20 cellular contexts compared by ENCODE assay signal in genomic region chr11:3659595-3660515, GRCh38. TPM values are rescaled to one million over a fixed set of nuclear protein-coding genes. Genes with fewer than 3 reads are reported as not detected.
DNase-seq lines count a peak whose midpoint lies in the region; ATAC-seq, FAIRE-seq and TF ChIP-seq lines count a peak whose summit lies in the region.
"Had no signal": no experiment of that assay in that cellular context is flagged by ENCODE, and none has a peak within 500 bp of the region (broad histone marks: within the 10 kb centered on the region; RNA-seq: fewer than 3 reads in every experiment).

No MANE protein-coding gene starts in this region.

- H4K91ac ChIP-seq in neuronal stem cell (ENCODE audit: low read depth, low read length, poor library complexity): no peak overlapping the region

- TF ChIP-seq CTCF in kidney (IDR thresholded peaks at IDR 0.05; ENCODE audit: borderline replicate concordance, extremely low read depth, insufficient read depth): no peak

- H3K27ac ChIP-seq in kidney (ENCODE audit: low read depth in 2 of 2, low read length in 2 of 2) (no peak overlapping the region), neuronal stem cell (replicated peaks; ENCODE audit: low read length) (no peak overlapping the region)
- H3K27ac ChIP-seq: BLaER1, KMS-11, PC-9 had no signal

- H3K4ac ChIP-seq in neuronal stem cell (ENCODE audit: low read length): no peak overlapping the region

- peaks cover 0 to 2% (median 0%) of the 10 kb centered on the region in 3 experiments for H3K27me3 ChIP-seq in neuronal stem cell (ENCODE audit: control insufficient read depth in 3 of 3, insufficient read depth in 3 of 3, low read depth in 1 of 3, low read length in 3 of 3)
- H3K27me3 ChIP-seq: BLaER1 had no signal

- H3K4me1 ChIP-seq in kidney (ENCODE audit: control insufficient read depth in 1 of 2, insufficient read depth in 1 of 2, low read depth in 1 of 2, low read length in 2 of 2) (no peaks in the 10 kb centered on the region), neuronal stem cell (ENCODE audit: control insufficient read depth in 2 of 2, insufficient read depth in 1 of 2, low read depth in 1 of 2, low read length in 2 of 2) (no peaks in the 10 kb centered on the region)
- H3K4me1 ChIP-seq: BLaER1 had no signal

- peak overlapping the region; percentile 1 for H3K14ac ChIP-seq in neuronal stem cell (ENCODE audit: low read length)

- H2BK120ac ChIP-seq in neuronal stem cell (ENCODE audit: low read depth, low read length): no peak overlapping the region

- H2AFZ ChIP-seq in neuronal stem cell (ENCODE audit: low read length): no peak overlapping the region
- H2AFZ ChIP-seq: PC-9 had no signal

- H3K9me3 ChIP-seq in kidney (ENCODE audit: control insufficient read depth in 1 of 2, low read length in 2 of 2) (no peaks in the 10 kb centered on the region), neuronal stem cell (replicated peaks in 1 of 2; ENCODE audit: control insufficient read depth in 2 of 2, insufficient read depth in 1 of 2, low read depth in 1 of 2, low read length in 2 of 2) (peaks cover 0 to 1% of the 10 kb centered on the region in 2 donors)
- H3K9me3 ChIP-seq: BLaER1 had no signal

- no peak overlapping the region for H3K23ac ChIP-seq in neuronal stem cell (ENCODE audit: low read depth, low read length, poor library complexity)

- intact Hi-C loops in kidney (cut with DNase I): no loop called here

- peak; percentile 48 for DNase-seq in HT-29 (ENCODE audit: low spot score)
- peak; percentile 35 for DNase-seq in NCI-H2196 treated with DMSO at 0.1 percent for 48 hours (lab: John Stamatoyannopoulos, UW; ENCODE audit: unreplicated experiment)
- DNase-seq in kidney: peak; percentile 64
- no peak for DNase-seq in neuronal stem cell (ENCODE audit: low spot score)
- DNase-seq in HuH-7 (ENCODE audit: low spot score): no peak
- no peak for DNase-seq in LoVo (ENCODE audit: low spot score)
- DNase-seq: MM.1S, NCI-H1105 treated with DMSO at 0.1 percent for 48 hours, NCI-H2029, NCI-H524 treated with DMSO at 0.1 percent for 48 hours, PC-9 had no signal

- peak overlapping the region; percentile 48 for H3K18ac ChIP-seq in neuronal stem cell (ENCODE audit: low read length)

- no peak for ATAC-seq in GM18519 (IDR thresholded peaks at IDR 0.05; ENCODE audit: low FRiP score, unreplicated experiment)
- ATAC-seq: GM12878, HCT116, SK-N-SH treated with all-trans-retinoic acid at 6 μM for 48 hours had no signal

- peak overlapping the region; percentile 54 for H2AK5ac ChIP-seq in neuronal stem cell (ENCODE audit: low read depth, low read length)

- H4K8ac ChIP-seq in neuronal stem cell (ENCODE audit: low read depth, low read length): no peak overlapping the region

- H2BK15ac ChIP-seq in neuronal stem cell (ENCODE audit: low read length): no peak overlapping the region

- no peak overlapping the region for H3K4me2 ChIP-seq in neuronal stem cell (ENCODE audit: insufficient read depth, low read length, poor library complexity, severe bottlenecking)
- H3K4me2 ChIP-seq: BLaER1, KMS-11, PC-9 had no signal

- H2BK5ac ChIP-seq in neuronal stem cell (ENCODE audit: low read length): peak overlapping the region; percentile 13

- H3K4me3 ChIP-seq in kidney (ENCODE audit: low read length in 2 of 2) (no peak overlapping the region), neuronal stem cell (ENCODE audit: low read length in 2 of 2) (no peak overlapping the region)
- H3K4me3 ChIP-seq: BLaER1, GM12878, PC-9 had no signal

- H3K9ac ChIP-seq in kidney (ENCODE audit: low read length in 2 of 2) (no peak overlapping the region), neuronal stem cell (ENCODE audit: low read depth, low read length, poor library complexity) (peak overlapping the region; percentile 44)
- H3K9ac ChIP-seq: BLaER1, KMS-11 had no signal

- H3K79me1 ChIP-seq in neuronal stem cell (ENCODE audit: low read depth, low read length): no peaks in the 10 kb centered on the region

- no peak overlapping the region for H2BK12ac ChIP-seq in neuronal stem cell (ENCODE audit: low read length)

- no CpG with 5 or more reads among the region's 33 CpGs for WGBS in neuronal stem cell (ENCODE audit: extremely low coverage in 2 of 2, insufficient read length in 2 of 2, insufficient replicate concordance in 1 of 2), 2 donors

- H3K36me3 ChIP-seq in kidney (ENCODE audit: control insufficient read depth in 1 of 2, insufficient read depth in 2 of 2, low read length in 2 of 2) (no peaks in the 10 kb centered on the region), neuronal stem cell (replicated peaks in 1 of 2; ENCODE audit: control insufficient read depth in 2 of 2, insufficient read depth in 2 of 2, low read length in 2 of 2) (peaks cover 4 to 10% of the 10 kb centered on the region in 2 donors)

- no peak for FAIRE-seq in kidney (lab: Jason Lieb, UNC)
- FAIRE-seq: GM12878, GM19239 had no signal

RNA-seq across cellular contexts. Expression of gene CHRNA10, which starts 11.3 kb away (rescaled TPM):
- 2.1 and 2.8 TPM in 2 replicates for total RNA-seq in HT-29 (2014; rRNA removed; shearing (Covaris generic))
- total RNA-seq in kidney: 1.2 TPM
- polyA plus RNA-seq in kidney (ENCODE audit: insufficient read depth, low read depth, low replicate concordance): 0.39 TPM
- polyA plus RNA-seq in neuronal stem cell (2013, experiment 1 of 2): 0.24 TPM
- polyA plus RNA-seq in neuronal stem cell (2013, experiment 2 of 2): 0.30 TPM

RNA-seq across cellular contexts. Expression of gene ART1, which starts 14.9 kb away (rescaled TPM):
- total RNA-seq in HT-29 (2014; rRNA removed; shearing (Covaris generic)): not detected in 2 replicates
- total RNA-seq in kidney: 0.31 TPM
- polyA plus RNA-seq in kidney (ENCODE audit: insufficient read depth, low read depth, low replicate concordance): not detected
- not detected for polyA plus RNA-seq in neuronal stem cell (2013, experiment 1 of 2)
- polyA plus RNA-seq in neuronal stem cell (2013, experiment 2 of 2): 0.03 TPM
- total RNA-seq: GM12878; PC-9; T-helper 1 cell treated with Interleukin-12 subunit alpha and Interleukin-12 subunit beta and Interleukin-4 antibody, amounts not matched to agents 30 ng/mL and 1 ng/mL, for 36 hours had no signal
- polyA plus RNA-seq: AG04450, GM12878 had no signal

RNA-seq across cellular contexts. Expression of gene ART5, which starts 18.1 kb away (rescaled TPM):
- total RNA-seq in HT-29 (2014; rRNA removed; shearing (Covaris generic)): not detected in 2 replicates
- not detected for total RNA-seq in kidney
- 2.8 TPM for polyA plus RNA-seq in kidney (ENCODE audit: insufficient read depth, low read depth, low replicate concordance)
- polyA plus RNA-seq in neuronal stem cell (2013, experiment 1 of 2): 3.4 TPM
- 3.3 TPM for polyA plus RNA-seq in neuronal stem cell (2013, experiment 2 of 2)
- total RNA-seq: GM12878; PC-9; T-helper 1 cell treated with Interleukin-12 subunit alpha and Interleukin-12 subunit beta and Interleukin-4 antibody, amounts not matched to agents 30 ng/mL and 1 ng/mL, for 36 hours had no signal

Comparison
In these comparisons a context has a peak if more than half of its experiments do, and no peak if none do; other contexts are left out.
1. DNase-seq: peak in HT-29 (single experiment), NCI-H2196 treated with DMSO at 0.1 percent for 48 hours (single experiment) and kidney (single experiment); none in neuronal stem cell (single experiment), HuH-7 (single experiment) and LoVo (single experiment).